In the genomic region with DNA sequence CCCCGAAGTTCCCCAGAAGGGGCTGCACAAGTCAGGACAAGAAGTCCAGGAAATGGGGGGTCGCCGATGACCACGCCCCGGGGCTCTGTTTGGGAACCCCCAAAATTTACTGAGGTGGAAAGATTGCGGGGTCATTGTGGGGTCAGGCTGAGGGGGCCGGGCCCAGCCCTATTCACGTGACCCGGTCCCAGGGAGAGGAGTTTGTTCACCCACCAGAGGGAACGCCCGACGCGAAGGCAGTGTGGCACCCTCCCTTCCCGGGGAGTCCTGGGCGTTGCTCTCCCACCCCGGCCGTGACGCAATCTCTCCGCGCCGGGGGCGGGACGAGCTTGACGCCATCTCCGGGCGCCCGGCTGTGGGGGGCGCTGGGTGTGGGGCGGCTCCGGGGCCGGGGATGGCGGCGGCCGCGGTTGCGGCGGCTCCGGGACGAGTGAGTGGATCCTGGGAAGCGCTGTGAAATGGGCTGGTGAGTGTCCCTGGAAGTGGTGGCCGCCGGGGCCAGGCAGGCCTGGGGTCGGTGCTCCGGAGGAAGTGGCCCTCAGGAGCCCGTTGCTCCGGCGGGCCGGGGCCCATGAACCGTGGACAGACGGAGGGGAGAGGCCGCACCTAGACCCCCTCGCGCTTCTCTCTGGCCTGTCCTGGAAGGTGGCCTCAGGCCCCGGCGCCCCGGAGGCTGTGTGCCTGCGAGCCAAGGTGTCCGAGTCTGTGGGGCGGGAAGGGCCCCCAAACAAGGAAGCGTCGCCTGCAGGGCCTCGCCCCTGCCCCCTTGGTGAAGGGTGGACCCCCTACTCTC, we compare ENCODE assay signal across 1 cellular context.
TF ChIP-seq lines count a peak whose summit lies in the region.

A gene with protein sequence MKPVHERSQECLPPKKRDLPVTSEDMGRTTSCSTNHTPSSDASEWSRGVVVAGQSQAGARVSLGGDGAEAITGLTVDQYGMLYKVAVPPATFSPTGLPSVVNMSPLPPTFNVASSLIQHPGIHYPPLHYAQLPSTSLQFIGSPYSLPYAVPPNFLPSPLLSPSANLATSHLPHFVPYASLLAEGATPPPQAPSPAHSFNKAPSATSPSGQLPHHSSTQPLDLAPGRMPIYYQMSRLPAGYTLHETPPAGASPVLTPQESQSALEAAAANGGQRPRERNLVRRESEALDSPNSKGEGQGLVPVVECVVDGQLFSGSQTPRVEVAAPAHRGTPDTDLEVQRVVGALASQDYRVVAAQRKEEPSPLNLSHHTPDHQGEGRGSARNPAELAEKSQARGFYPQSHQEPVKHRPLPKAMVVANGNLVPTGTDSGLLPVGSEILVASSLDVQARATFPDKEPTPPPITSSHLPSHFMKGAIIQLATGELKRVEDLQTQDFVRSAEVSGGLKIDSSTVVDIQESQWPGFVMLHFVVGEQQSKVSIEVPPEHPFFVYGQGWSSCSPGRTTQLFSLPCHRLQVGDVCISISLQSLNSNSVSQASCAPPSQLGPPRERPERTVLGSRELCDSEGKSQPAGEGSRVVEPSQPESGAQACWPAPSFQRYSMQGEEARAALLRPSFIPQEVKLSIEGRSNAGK (plus strand): TSS at position 338 of the 793 bp plus-strand sequence. CDS start 3,765 bp downstream, outside the sequence.

TF ChIP-seq in WTC11, 78 proteins besides CTCF, POLR2A, EP300 and RAD21 (continued from another document and continues in another):
- TF ChIP-seq, protein P1, sequence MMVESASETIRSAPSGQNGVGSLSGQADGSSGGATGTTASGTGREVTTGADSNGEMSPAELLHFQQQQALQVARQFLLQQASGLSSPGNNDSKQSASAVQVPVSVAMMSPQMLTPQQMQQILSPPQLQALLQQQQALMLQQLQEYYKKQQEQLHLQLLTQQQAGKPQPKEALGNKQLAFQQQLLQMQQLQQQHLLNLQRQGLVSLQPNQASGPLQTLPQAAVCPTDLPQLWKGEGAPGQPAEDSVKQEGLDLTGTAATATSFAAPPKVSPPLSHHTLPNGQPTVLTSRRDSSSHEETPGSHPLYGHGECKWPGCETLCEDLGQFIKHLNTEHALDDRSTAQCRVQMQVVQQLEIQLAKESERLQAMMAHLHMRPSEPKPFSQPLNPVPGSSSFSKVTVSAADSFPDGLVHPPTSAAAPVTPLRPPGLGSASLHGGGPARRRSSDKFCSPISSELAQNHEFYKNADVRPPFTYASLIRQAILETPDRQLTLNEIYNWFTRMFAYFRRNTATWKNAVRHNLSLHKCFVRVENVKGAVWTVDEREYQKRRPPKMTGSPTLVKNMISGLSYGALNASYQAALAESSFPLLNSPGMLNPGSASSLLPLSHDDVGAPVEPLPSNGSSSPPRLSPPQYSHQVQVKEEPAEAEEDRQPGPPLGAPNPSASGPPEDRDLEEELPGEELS (CRISPR knock-in tag; IDR thresholded peaks at IDR 0.05): peak; percentile 47; the same call in 1 of the 2 replicates
- TF ChIP-seq, protein P2, sequence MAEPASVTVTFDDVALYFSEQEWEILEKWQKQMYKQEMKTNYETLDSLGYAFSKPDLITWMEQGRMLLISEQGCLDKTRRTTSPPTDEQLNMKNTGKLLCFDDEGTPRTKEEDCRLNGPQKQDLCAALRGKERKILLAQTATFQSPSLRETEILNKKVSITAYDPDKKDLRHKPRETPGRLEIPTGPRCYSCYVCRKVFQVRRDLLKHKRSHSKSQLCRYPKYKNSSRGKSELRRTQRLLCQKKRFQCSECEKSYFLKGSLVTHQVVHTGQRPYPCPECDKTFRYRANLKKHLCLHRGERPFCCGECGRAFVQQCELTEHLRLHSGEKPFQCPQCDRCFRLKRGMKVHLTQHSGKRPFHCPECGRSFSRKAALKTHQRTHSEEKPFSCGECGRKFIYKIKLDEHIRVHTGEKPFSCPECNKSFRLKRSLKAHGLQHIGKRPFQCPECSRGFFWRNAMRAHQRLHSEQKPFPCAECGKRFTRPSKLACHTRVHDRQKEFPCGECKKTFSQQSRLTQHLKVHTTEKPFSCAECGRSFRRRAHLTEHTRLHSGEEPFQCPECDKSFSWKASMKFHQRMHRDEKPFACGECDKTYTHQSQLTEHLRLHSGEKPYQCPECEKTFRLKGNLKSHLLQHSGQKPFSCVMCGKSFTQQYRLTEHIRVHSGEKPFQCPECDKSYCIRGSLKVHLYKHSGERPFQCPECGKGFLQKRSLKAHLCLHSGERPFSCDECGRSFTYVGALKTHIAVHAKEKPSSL (CRISPR knock-in tag; conservative IDR thresholded peaks at IDR 0.05): no peak
- TF ChIP-seq, protein P3, sequence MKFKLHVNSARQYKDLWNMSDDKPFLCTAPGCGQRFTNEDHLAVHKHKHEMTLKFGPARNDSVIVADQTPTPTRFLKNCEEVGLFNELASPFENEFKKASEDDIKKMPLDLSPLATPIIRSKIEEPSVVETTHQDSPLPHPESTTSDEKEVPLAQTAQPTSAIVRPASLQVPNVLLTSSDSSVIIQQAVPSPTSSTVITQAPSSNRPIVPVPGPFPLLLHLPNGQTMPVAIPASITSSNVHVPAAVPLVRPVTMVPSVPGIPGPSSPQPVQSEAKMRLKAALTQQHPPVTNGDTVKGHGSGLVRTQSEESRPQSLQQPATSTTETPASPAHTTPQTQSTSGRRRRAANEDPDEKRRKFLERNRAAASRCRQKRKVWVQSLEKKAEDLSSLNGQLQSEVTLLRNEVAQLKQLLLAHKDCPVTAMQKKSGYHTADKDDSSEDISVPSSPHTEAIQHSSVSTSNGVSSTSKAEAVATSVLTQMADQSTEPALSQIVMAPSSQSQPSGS (CRISPR knock-in tag; IDR thresholded peaks at IDR 0.05; ENCODE audit: borderline replicate concordance, low read depth): no peak
- TF ChIP-seq ZNF423 (CRISPR knock-in tag; IDR thresholded peaks at IDR 0.05) (peak; percentile 81; the same call in 1 of the 2 replicates), FOXJ3 (CRISPR knock-in tag; IDR thresholded peaks at IDR 0.05; ENCODE audit: borderline replicate concordance) (no peak), ZNF671 (CRISPR knock-in tag; IDR thresholded peaks at IDR 0.05) (no peak), TCF7 (CRISPR knock-in tag; IDR thresholded peaks at IDR 0.05; ENCODE audit: low read depth) (no peak), HMGA2 (CRISPR knock-in tag; IDR thresholded peaks at IDR 0.05) (no peak), TP53 (CRISPR knock-in tag; IDR thresholded peaks at IDR 0.05) (no peak), RORB (CRISPR knock-in tag; IDR thresholded peaks at IDR 0.05) (no peak), ZNF232 (CRISPR knock-in tag; IDR thresholded peaks at IDR 0.05) (no peak), ZNF219 (CRISPR knock-in tag; IDR thresholded peaks at IDR 0.05; ENCODE audit: borderline replicate concordance) (no peak), ELF4 (CRISPR knock-in tag; IDR thresholded peaks at IDR 0.05; ENCODE audit: low read depth) (no peak)
- TF ChIP-seq, protein P4, sequence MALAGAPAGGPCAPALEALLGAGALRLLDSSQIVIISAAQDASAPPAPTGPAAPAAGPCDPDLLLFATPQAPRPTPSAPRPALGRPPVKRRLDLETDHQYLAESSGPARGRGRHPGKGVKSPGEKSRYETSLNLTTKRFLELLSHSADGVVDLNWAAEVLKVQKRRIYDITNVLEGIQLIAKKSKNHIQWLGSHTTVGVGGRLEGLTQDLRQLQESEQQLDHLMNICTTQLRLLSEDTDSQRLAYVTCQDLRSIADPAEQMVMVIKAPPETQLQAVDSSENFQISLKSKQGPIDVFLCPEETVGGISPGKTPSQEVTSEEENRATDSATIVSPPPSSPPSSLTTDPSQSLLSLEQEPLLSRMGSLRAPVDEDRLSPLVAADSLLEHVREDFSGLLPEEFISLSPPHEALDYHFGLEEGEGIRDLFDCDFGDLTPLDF (CRISPR knock-in tag; IDR thresholded peaks at IDR 0.05): no peak
- TF ChIP-seq, protein P5, sequence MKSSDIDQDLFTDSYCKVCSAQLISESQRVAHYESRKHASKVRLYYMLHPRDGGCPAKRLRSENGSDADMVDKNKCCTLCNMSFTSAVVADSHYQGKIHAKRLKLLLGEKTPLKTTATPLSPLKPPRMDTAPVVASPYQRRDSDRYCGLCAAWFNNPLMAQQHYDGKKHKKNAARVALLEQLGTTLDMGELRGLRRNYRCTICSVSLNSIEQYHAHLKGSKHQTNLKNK (CRISPR knock-in tag; IDR thresholded peaks at IDR 0.05): no peak
- TF ChIP-seq, protein P6, sequence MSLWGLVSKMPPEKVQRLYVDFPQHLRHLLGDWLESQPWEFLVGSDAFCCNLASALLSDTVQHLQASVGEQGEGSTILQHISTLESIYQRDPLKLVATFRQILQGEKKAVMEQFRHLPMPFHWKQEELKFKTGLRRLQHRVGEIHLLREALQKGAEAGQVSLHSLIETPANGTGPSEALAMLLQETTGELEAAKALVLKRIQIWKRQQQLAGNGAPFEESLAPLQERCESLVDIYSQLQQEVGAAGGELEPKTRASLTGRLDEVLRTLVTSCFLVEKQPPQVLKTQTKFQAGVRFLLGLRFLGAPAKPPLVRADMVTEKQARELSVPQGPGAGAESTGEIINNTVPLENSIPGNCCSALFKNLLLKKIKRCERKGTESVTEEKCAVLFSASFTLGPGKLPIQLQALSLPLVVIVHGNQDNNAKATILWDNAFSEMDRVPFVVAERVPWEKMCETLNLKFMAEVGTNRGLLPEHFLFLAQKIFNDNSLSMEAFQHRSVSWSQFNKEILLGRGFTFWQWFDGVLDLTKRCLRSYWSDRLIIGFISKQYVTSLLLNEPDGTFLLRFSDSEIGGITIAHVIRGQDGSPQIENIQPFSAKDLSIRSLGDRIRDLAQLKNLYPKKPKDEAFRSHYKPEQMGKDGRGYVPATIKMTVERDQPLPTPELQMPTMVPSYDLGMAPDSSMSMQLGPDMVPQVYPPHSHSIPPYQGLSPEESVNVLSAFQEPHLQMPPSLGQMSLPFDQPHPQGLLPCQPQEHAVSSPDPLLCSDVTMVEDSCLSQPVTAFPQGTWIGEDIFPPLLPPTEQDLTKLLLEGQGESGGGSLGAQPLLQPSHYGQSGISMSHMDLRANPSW (CRISPR knock-in tag; conservative IDR thresholded peaks at IDR 0.05; ENCODE audit: low read depth): no peak
- TF ChIP-seq, protein P7, sequence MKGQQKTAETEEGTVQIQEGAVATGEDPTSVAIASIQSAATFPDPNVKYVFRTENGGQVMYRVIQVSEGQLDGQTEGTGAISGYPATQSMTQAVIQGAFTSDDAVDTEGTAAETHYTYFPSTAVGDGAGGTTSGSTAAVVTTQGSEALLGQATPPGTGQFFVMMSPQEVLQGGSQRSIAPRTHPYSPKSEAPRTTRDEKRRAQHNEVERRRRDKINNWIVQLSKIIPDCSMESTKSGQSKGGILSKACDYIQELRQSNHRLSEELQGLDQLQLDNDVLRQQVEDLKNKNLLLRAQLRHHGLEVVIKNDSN (CRISPR knock-in tag; IDR thresholded peaks at IDR 0.05): peak; percentile 81
- TF ChIP-seq, protein P8, sequence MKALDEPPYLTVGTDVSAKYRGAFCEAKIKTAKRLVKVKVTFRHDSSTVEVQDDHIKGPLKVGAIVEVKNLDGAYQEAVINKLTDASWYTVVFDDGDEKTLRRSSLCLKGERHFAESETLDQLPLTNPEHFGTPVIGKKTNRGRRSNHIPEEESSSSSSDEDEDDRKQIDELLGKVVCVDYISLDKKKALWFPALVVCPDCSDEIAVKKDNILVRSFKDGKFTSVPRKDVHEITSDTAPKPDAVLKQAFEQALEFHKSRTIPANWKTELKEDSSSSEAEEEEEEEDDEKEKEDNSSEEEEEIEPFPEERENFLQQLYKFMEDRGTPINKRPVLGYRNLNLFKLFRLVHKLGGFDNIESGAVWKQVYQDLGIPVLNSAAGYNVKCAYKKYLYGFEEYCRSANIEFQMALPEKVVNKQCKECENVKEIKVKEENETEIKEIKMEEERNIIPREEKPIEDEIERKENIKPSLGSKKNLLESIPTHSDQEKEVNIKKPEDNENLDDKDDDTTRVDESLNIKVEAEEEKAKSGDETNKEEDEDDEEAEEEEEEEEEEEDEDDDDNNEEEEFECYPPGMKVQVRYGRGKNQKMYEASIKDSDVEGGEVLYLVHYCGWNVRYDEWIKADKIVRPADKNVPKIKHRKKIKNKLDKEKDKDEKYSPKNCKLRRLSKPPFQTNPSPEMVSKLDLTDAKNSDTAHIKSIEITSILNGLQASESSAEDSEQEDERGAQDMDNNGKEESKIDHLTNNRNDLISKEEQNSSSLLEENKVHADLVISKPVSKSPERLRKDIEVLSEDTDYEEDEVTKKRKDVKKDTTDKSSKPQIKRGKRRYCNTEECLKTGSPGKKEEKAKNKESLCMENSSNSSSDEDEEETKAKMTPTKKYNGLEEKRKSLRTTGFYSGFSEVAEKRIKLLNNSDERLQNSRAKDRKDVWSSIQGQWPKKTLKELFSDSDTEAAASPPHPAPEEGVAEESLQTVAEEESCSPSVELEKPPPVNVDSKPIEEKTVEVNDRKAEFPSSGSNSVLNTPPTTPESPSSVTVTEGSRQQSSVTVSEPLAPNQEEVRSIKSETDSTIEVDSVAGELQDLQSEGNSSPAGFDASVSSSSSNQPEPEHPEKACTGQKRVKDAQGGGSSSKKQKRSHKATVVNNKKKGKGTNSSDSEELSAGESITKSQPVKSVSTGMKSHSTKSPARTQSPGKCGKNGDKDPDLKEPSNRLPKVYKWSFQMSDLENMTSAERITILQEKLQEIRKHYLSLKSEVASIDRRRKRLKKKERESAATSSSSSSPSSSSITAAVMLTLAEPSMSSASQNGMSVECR (CRISPR knock-in tag; IDR thresholded peaks at IDR 0.05; ENCODE audit: borderline replicate concordance): no peak; the same call in 1 of the 2 replicates
- TF ChIP-seq, protein P9, sequence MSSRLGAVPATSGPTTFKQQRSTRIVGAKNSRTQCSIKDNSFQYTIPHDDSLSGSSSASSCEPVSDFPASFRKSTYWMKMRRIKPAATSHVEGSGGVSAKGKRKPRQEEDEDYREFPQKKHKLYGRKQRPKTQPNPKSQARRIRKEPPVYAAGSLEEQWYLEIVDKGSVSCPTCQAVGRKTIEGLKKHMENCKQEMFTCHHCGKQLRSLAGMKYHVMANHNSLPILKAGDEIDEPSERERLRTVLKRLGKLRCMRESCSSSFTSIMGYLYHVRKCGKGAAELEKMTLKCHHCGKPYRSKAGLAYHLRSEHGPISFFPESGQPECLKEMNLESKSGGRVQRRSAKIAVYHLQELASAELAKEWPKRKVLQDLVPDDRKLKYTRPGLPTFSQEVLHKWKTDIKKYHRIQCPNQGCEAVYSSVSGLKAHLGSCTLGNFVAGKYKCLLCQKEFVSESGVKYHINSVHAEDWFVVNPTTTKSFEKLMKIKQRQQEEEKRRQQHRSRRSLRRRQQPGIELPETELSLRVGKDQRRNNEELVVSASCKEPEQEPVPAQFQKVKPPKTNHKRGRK (CRISPR knock-in tag; IDR thresholded peaks at IDR 0.05; ENCODE audit: borderline replicate concordance): no peak
- TF ChIP-seq, protein P10, sequence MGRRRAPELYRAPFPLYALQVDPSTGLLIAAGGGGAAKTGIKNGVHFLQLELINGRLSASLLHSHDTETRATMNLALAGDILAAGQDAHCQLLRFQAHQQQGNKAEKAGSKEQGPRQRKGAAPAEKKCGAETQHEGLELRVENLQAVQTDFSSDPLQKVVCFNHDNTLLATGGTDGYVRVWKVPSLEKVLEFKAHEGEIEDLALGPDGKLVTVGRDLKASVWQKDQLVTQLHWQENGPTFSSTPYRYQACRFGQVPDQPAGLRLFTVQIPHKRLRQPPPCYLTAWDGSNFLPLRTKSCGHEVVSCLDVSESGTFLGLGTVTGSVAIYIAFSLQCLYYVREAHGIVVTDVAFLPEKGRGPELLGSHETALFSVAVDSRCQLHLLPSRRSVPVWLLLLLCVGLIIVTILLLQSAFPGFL (CRISPR knock-in tag; IDR thresholded peaks at IDR 0.05; ENCODE audit: borderline replicate concordance): no peak
- TF ChIP-seq, protein P11, sequence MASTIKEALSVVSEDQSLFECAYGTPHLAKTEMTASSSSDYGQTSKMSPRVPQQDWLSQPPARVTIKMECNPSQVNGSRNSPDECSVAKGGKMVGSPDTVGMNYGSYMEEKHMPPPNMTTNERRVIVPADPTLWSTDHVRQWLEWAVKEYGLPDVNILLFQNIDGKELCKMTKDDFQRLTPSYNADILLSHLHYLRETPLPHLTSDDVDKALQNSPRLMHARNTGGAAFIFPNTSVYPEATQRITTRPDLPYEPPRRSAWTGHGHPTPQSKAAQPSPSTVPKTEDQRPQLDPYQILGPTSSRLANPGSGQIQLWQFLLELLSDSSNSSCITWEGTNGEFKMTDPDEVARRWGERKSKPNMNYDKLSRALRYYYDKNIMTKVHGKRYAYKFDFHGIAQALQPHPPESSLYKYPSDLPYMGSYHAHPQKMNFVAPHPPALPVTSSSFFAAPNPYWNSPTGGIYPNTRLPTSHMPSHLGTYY (CRISPR knock-in tag; IDR thresholded peaks at IDR 0.05): no peak
